Comparison of ENCODE assay signal across 18 cellular contexts in the genomic region with DNA sequence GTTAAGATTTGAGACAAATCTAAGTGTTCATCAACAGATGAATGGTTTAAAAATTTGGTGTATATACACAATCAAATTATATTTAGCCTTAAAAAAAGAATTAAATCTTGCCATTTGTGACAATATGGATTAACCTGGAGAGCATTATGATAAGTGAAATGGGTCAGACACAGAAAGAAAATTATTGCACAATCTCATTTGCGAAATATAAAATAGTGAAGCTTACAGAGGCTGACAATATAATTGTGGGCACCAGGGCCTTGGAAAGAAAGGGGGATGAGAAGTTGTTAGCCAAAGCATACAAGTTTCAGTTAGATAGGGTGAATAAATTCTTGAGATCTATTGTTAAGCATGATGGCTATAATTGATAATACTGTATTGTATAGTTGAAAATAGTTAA.
A peak's percentile ranks its signal among the peaks of the same experiment; 100 is the strongest.
DNase-seq lines count a peak whose midpoint lies in the region; ATAC-seq, FAIRE-seq and TF ChIP-seq lines count a peak whose summit lies in the region.
"Had no signal": no experiment of that assay in that cellular context is flagged by ENCODE, and none has a peak within 500 bp of the region (broad histone marks: within the 10 kb centered on the region; RNA-seq: fewer than 3 reads in every experiment).

No MANE protein-coding gene starts in this region.

- H3K27me3 ChIP-seq in IMR-90 (ENCODE audit: control insufficient read depth, insufficient read depth, low read length) (no peaks in the 10 kb centered on the region), H1 (replicated peaks in 1 of 4; ENCODE audit: control insufficient read depth in 3 of 4, extremely low read depth in 1 of 4, insufficient read depth in 3 of 4, low read length in 3 of 4) (no peaks in the 10 kb centered on the region), H7 (ENCODE audit: control insufficient read depth, insufficient read depth, low read length) (no peaks in the 10 kb centered on the region)

- no peak overlapping the region for H4K91ac ChIP-seq in IMR-90 (ENCODE audit: insufficient read depth, low read depth, low read length)
- no peak overlapping the region for H4K91ac ChIP-seq in H1 (replicated peaks; ENCODE audit: insufficient read length, low read length)

- peaks cover 6% of the 10 kb centered on the region for H3K9me3 Mint-ChIP-seq in endothelial cell (ENCODE audit: unreplicated experiment)

- no peak overlapping the region for H3K27ac Mint-ChIP-seq in endothelial cell (ENCODE audit: unreplicated experiment)
- H3K27ac Mint-ChIP-seq: CD4-positive, alpha-beta memory T cell; HFFc6 had no signal

- no peak overlapping the region for H3K4me3 ChIP-seq in IMR-90 (ENCODE audit: insufficient read depth, low read depth, low read length)
- H3K4me3 ChIP-seq in H1 (ENCODE audit: extremely low read depth in 1 of 4, insufficient read depth in 2 of 4, low read depth in 3 of 4, low read length in 4 of 4) = no peak overlapping the region
- H3K4me3 ChIP-seq in H7 (ENCODE audit: insufficient read depth, low read depth, low read length) = no peak overlapping the region
- H3K4me3 ChIP-seq: GM23248, HAP-1 had no signal

- no peak for FAIRE-seq in H1 (lab: Jason Lieb, UNC)
- FAIRE-seq: GM12891, GM18507 had no signal

- no peak overlapping the region for H2BK20ac ChIP-seq in IMR-90 (ENCODE audit: low read depth, low read length)
- no peak overlapping the region for H2BK20ac ChIP-seq in H1 (ENCODE audit: low read length)

- H3K36me3 Mint-ChIP-seq in endothelial cell (ENCODE audit: low read depth, unreplicated experiment) = peaks cover 5% of the 10 kb centered on the region
- H3K36me3 Mint-ChIP-seq: CD4-positive, alpha-beta memory T cell had no signal

- POLR2A ChIA-PET in IMR-90 (lab: Charles Lee; ENCODE audit: unreplicated experiment) = no interaction called here
- POLR2A ChIA-PET in H1 (lab: Charles Lee; ENCODE audit: partially characterized antibody) = no interaction called here

- no peak overlapping the region for H3K4ac ChIP-seq in IMR-90 (ENCODE audit: low read depth, low read length)
- H3K4ac ChIP-seq in H1 (replicated peaks; ENCODE audit: insufficient read length, low read depth, low read length) = no peak overlapping the region

- H3K4me1 ChIP-seq in IMR-90 (ENCODE audit: control insufficient read depth, insufficient read depth, low read length) (no peaks in the 10 kb centered on the region), H1 (replicated peaks in 1 of 4; ENCODE audit: control insufficient read depth in 3 of 4, insufficient read depth in 4 of 4, low read length in 3 of 4) (no peaks in the 10 kb centered on the region)
- H3K4me1 ChIP-seq: HAP-1 had no signal

- H3K9ac ChIP-seq in IMR-90 (ENCODE audit: low read depth, low read length) (no peak overlapping the region), H1 (replicated peaks in 1 of 4; ENCODE audit: extremely low read depth in 1 of 4, low read depth in 3 of 4, low read length in 3 of 4) (no peak overlapping the region)
- H3K9ac ChIP-seq: GM23248 had no signal

- H2BK120ac ChIP-seq in IMR-90 (ENCODE audit: low read depth, low read length) = no peak overlapping the region
- no peak overlapping the region for H2BK120ac ChIP-seq in H1 (replicated peaks; ENCODE audit: low read depth, low read length)

- CTCF ChIA-PET in IMR-90 (lab: Yijun Ruan, JAX) = no interaction called here
- CTCF ChIA-PET in H1 (lab: Charles Lee; ENCODE audit: partially characterized antibody) = no interaction called here

- no peaks in the 10 kb centered on the region for H3K79me1 ChIP-seq in IMR-90 (ENCODE audit: low read depth in 1 of 2, low read length in 2 of 2)
- no peaks in the 10 kb centered on the region for H3K79me1 ChIP-seq in H1 (ENCODE audit: low read depth, low read length)

- peaks cover 2% of the 10 kb centered on the region for H3K27me3 Mint-ChIP-seq in endothelial cell (ENCODE audit: unreplicated experiment)
- H3K27me3 Mint-ChIP-seq: CD4-positive, alpha-beta memory T cell had no signal

- TF ChIP-seq POLR2A in IMR-90 (IDR thresholded peaks at IDR 0.05; ENCODE audit: low read depth, low read length) (no peak), H1 (IDR thresholded peaks at IDR 0.05; ENCODE audit: control extremely low read depth in 1 of 2, low read depth in 2 of 2, low read length in 2 of 2) (no peak)

- H4K20me1 ChIP-seq in IMR-90 (ENCODE audit: insufficient read depth, low read length) = no peaks in the 10 kb centered on the region
- H4K20me1 ChIP-seq in H1 (replicated peaks in 1 of 2; ENCODE audit: control insufficient read depth in 1 of 2, insufficient read depth in 2 of 2, low read length in 2 of 2) = no peaks in the 10 kb centered on the region

- no peaks in the 10 kb centered on the region for H3K79me2 ChIP-seq in H1 (ENCODE audit: control insufficient read depth in 1 of 2, insufficient read depth in 2 of 2, low read length in 2 of 2)

- no peaks in the 10 kb centered on the region for H3K9me1 ChIP-seq in IMR-90 (ENCODE audit: insufficient read depth, low read length)

- H3K4me2 ChIP-seq in IMR-90 (ENCODE audit: low read depth, low read length) (no peak overlapping the region), H1 (ENCODE audit: insufficient read depth in 1 of 2, low read depth in 2 of 2, low read length in 2 of 2) (no peak overlapping the region)

- no peak overlapping the region for H3K18ac ChIP-seq in IMR-90 (ENCODE audit: low read depth, low read length)
- H3K18ac ChIP-seq in H1 (ENCODE audit: extremely low read depth, low read length) = no peak overlapping the region

- H3K4me3 Mint-ChIP-seq in endothelial cell (ENCODE audit: unreplicated experiment) = no peak overlapping the region
- H3K4me3 Mint-ChIP-seq: CD4-positive, alpha-beta memory T cell; HFFc6 had no signal

- no peaks in the 10 kb centered on the region for H3K4me1 Mint-ChIP-seq in endothelial cell (ENCODE audit: unreplicated experiment)
- H3K4me1 Mint-ChIP-seq: CD4-positive, alpha-beta memory T cell had no signal

- H3K9me3 ChIP-seq in IMR-90 (ENCODE audit: control insufficient read depth, insufficient read depth, low read length) (peaks cover 3% of the 10 kb centered on the region), H1 (ENCODE audit: insufficient read depth in 2 of 2, low read depth in 1 of 2, low read length in 1 of 2) (peaks cover 5 to 9% of the 10 kb centered on the region in 2 experiments)
- H3K9me3 ChIP-seq: HAP-1 had no signal

- in situ Hi-C loops in IMR-90 (cut with MboI; ENCODE audit: low sequenced_read_pairs) = no loop called here

- no peak overlapping the region for H2BK12ac ChIP-seq in H1 (ENCODE audit: low read depth, low read length)

- no TSS peak for BruUV-seq in IMR-90 (replicated peaks; lab: Mats Ljungman, UMichigan)

- no peak for DNase-seq in IMR-90
- DNase-seq in OCI-M1 (lab: John Stamatoyannopoulos, UW) = peak; percentile 19
- no peak for DNase-seq in H1 (ENCODE audit: low read depth in 1 of 2, low spot score in 2 of 2)
- no peak for DNase-seq in endothelial cell (ENCODE audit: low spot score)
- DNase-seq in H7 = no peak
- DNase-seq: C1 segment of cervical spinal cord; Calu3; CD4-positive, alpha-beta memory T cell; COR-L47; DMS53; DMS79 treated with DMSO at 0.1 percent for 48 hours; GF-D8; GM23248; HFFc6 had no signal

- no peak overlapping the region for H3K56ac ChIP-seq in IMR-90 (ENCODE audit: extremely low read depth, insufficient read depth, low read length)
- no peak overlapping the region for H3K56ac ChIP-seq in H1 (replicated peaks; ENCODE audit: insufficient read length, low read depth, low read length)

- no peaks in the 10 kb centered on the region for H3K36me3 ChIP-seq in IMR-90 (ENCODE audit: control insufficient read depth, insufficient read depth, low read length)
- H3K36me3 ChIP-seq in H1 (ENCODE audit: control insufficient read depth in 2 of 4, insufficient read depth in 4 of 4, low read length in 3 of 4) = no peaks in the 10 kb centered on the region; a peak in 1 of 8 replicates
- H3K36me3 ChIP-seq in H7 (replicated peaks; ENCODE audit: control insufficient read depth, insufficient read depth, low read length) = no peaks in the 10 kb centered on the region
- H3K36me3 ChIP-seq: HAP-1 had no signal

- TF ChIP-seq EP300 in Ishikawa (IDR thresholded peaks at IDR 0.05; ENCODE audit: borderline replicate concordance) (no peak), H1 (IDR thresholded peaks at IDR 0.05; ENCODE audit: borderline replicate concordance in 1 of 2, low read depth in 2 of 2, low read length in 2 of 2) (no peak)

- WGBS in IMR-90 (ENCODE audit: extremely low coverage in 2 of 2, insufficient read length in 1 of 2), 2 experiments = 50% methylated on average over 1 of the region's 1 CpG; no CpG with 5 or more reads in 1 of the 2 experiments
- WGBS in H1 (ENCODE audit: extremely low coverage in 1 of 2, insufficient coverage in 1 of 2, insufficient read length in 1 of 2, insufficient replicate concordance in 2 of 2, low coverage in 1 of 2, low lambda C conversion rate in 2 of 2, missing lambda C conversion rate in 1 of 2), 2 experiments = 89% methylated on average over 1 of the region's 1 CpG; no CpG with 5 or more reads in 1 of the 2 experiments

- H3K23ac ChIP-seq in IMR-90 (ENCODE audit: low read depth, low read length) (no peak overlapping the region), H1 (ENCODE audit: insufficient read length) (no peak overlapping the region)

- no peak for TF ChIP-seq CTCF in IMR-90 (conservative IDR thresholded peaks at IDR 0.05; ENCODE audit: low read depth, low read length)
- TF ChIP-seq CTCF in H1 (IDR thresholded peaks at IDR 0.05; ENCODE audit: control extremely low read depth in 1 of 3, insufficient read depth in 1 of 3, low read depth in 1 of 3, low read length in 3 of 3) = no peak
- TF ChIP-seq CTCF in endothelial cell (IDR thresholded peaks at IDR 0.05; ENCODE audit: unreplicated experiment) = no peak

- H2AK9ac ChIP-seq in IMR-90 (replicated peaks; ENCODE audit: low read depth, low read length, poor library complexity) = no peak overlapping the region

- no peak overlapping the region for H2BK5ac ChIP-seq in IMR-90 (ENCODE audit: low read depth, low read length, poor library complexity, severe bottlenecking)
- H2BK5ac ChIP-seq in H1 (ENCODE audit: low read depth, low read length) = no peak overlapping the region

- H3K14ac ChIP-seq in IMR-90 (replicated peaks; ENCODE audit: low read depth, low read length) (no peak overlapping the region), H1 (ENCODE audit: insufficient read length) (no peak overlapping the region)

- H2AFZ ChIP-seq in IMR-90 (replicated peaks; ENCODE audit: low read length, poor library complexity) (no peak overlapping the region), H1 (ENCODE audit: low read length) (no peak overlapping the region)
- H2AFZ ChIP-seq: GM23248 had no signal

- H3K27ac ChIP-seq in IMR-90 (ENCODE audit: insufficient read depth, low read length) (no peak overlapping the region), H1 (ENCODE audit: low read depth, low read length) (no peak overlapping the region)
- H3K27ac ChIP-seq: GM23248 had no signal

- dilution Hi-C loops in IMR-90 (cut with HindIII; ENCODE audit: low sequenced_read_pairs, unreplicated experiment) = no loop called here

- H4K5ac ChIP-seq in IMR-90 (ENCODE audit: low read depth, low read length) (no peak overlapping the region), H1 (ENCODE audit: insufficient read length, low read depth, low read length) (no peak overlapping the region)

- H2AK5ac ChIP-seq in IMR-90 (ENCODE audit: low read depth, low read length) (no peak overlapping the region), H1 (ENCODE audit: low read depth, low read length) (no peak overlapping the region)

- TF ChIP-seq RAD21 in IMR-90 (IDR thresholded peaks at IDR 0.05; ENCODE audit: low read length) = no peak
- no peak for TF ChIP-seq RAD21 in Ishikawa (IDR thresholded peaks at IDR 0.05; ENCODE audit: low read depth)
- TF ChIP-seq RAD21 in H1 (IDR thresholded peaks at IDR 0.05 in 1 of 2, conservative IDR thresholded peaks at IDR 0.05 in 1 of 2; ENCODE audit: low read depth in 2 of 2, low read length in 2 of 2) = no peak

- H4K8ac ChIP-seq in IMR-90 (ENCODE audit: low read depth in 2 of 2, low read length in 2 of 2) = no peak overlapping the region
- no peak overlapping the region for H4K8ac ChIP-seq in H1 (ENCODE audit: extremely low read depth, insufficient read depth, low read length)

- ATAC-seq in IMR-90 (ENCODE audit: low read depth) = no peak

- intact Hi-C loops in IMR-90 (cut with micrococcal nuclease) = no loop called here

- no peaks in the 10 kb centered on the region for H3K23me2 ChIP-seq in H1 (ENCODE audit: low read depth, low read length)

- H2BK15ac ChIP-seq in IMR-90 (ENCODE audit: low read depth, low read length) (no peak overlapping the region), H1 (ENCODE audit: low read length) (no peak overlapping the region)
